8 cellular contexts compared by ENCODE assay signal in the genomic region with DNA sequence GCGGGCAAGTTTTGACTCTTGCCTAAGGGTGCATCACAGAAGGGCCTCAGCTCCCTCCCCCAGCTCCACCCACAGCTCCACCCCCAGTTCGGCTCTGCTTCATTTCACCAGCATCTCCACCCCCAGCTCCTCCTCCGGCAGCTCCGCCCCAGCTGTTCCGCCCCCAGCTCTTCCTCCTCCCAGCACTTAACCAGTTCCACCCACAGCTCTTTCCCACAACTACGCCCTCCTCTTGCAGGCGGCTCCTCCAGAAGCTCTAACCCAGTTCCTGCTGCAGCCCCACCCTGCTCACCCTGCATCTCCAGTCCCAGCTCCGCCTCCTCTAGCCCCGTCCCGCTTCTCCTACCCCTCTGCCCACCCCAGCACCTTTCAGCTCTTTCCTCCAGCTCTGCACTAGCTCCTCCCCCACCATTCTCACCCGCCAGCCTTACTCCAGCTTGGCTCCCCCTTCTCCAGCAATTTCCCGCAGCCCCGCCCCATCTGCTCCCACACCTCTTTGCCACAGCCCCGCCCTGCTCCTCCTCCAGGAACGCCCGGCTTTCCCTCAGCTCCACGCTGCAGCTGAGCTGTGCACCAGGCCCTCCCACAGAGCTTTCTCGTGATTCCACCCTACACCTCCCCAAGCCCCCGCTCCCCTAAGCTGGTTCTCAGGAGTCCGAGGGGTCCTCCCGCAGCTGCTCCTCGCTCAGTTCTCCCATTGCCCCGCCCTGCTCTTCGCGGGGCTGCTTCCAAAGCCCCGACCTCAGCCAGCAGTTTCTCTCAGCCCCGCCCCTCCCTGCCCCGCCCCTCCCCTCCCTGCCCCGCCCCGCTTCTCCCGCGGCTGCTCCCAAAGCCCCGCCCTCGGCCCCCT. TPM values are rescaled to one million over a fixed set of nuclear protein-coding genes. Genes with fewer than 3 reads are reported as not detected.
DNase-seq lines count a peak whose midpoint lies in the region; ATAC-seq, FAIRE-seq and TF ChIP-seq lines count a peak whose summit lies in the region.

No MANE protein-coding gene starts in this region.

- no peaks in the 10 kb centered on the region for H3K9me3 ChIP-seq in CD8-positive, alpha-beta memory T cell (ENCODE audit: low read length)
- H3K9me3 ChIP-seq in H1 (ENCODE audit: insufficient read depth in 2 of 2, low read depth in 1 of 2, low read length in 1 of 2), result no peaks in the 10 kb centered on the region

- peak overlapping the region; percentile 49 for H3K4me3 ChIP-seq in CD8-positive, alpha-beta memory T cell (ENCODE audit: low read length)
- H3K4me3 ChIP-seq in H1 (ENCODE audit: extremely low read depth in 1 of 4, insufficient read depth in 2 of 4, low read depth in 3 of 4, low read length in 4 of 4), result peak overlapping the region; percentile 56 to 71 (median 58)

- peak; percentile 40 for ATAC-seq in GM21360 (IDR thresholded peaks at IDR 0.05; ENCODE audit: unreplicated experiment)

- POLR2A ChIA-PET in CD8-positive, alpha-beta memory T cell (lab: Charles Lee), result interaction anchor here (0.7 to 2.8 kb wide), 8 partner anchors 15 to 1628 kb away, joined by 3 to 25 read pairs (median 5); a partner anchor contains a TSS
- POLR2A ChIA-PET in H1 (lab: Charles Lee; ENCODE audit: partially characterized antibody), result interaction anchor here (1.1 to 1.2 kb wide), 2 partner anchors 9 to 34 kb away, joined by 3 read pairs; a partner anchor contains a TSS

- H3K4me2 ChIP-seq in H1 (ENCODE audit: insufficient read depth in 1 of 2, low read depth in 2 of 2, low read length in 2 of 2), result peak overlapping the region; percentile 68 to 89

- no peak overlapping the region for H2AK5ac ChIP-seq in H1 (ENCODE audit: low read depth, low read length)

- no peak overlapping the region; the same call in 1 of the 2 replicates for H3K18ac ChIP-seq in H1 (ENCODE audit: extremely low read depth, low read length)

- no peaks in the 10 kb centered on the region for H3K36me3 ChIP-seq in CD8-positive, alpha-beta memory T cell (ENCODE audit: insufficient read depth, low read length)
- H3K36me3 ChIP-seq in H1 (ENCODE audit: control insufficient read depth in 2 of 4, insufficient read depth in 4 of 4, low read length in 3 of 4), result no peaks in the 10 kb centered on the region

- no peak overlapping the region for H3K9ac ChIP-seq in H1 (replicated peaks in 1 of 4; ENCODE audit: extremely low read depth in 1 of 4, low read depth in 3 of 4, low read length in 3 of 4)

- no peaks in the 10 kb centered on the region for H3K27me3 Mint-ChIP-seq in CD8-positive, alpha-beta memory T cell

- TF ChIP-seq CTCF in H1 (IDR thresholded peaks at IDR 0.05; ENCODE audit: control extremely low read depth in 1 of 3, insufficient read depth in 1 of 3, low read depth in 1 of 3, low read length in 3 of 3), result no peak

- no peak overlapping the region for H2AFZ ChIP-seq in H1 (ENCODE audit: low read length)

- H3K27me3 ChIP-seq in CD8-positive, alpha-beta memory T cell (ENCODE audit: insufficient read depth, low read length, poor library complexity, severe bottlenecking), result no peaks in the 10 kb centered on the region
- no peaks in the 10 kb centered on the region; a peak in 1 of 7 replicates for H3K27me3 ChIP-seq in H1 (replicated peaks in 1 of 4; ENCODE audit: control insufficient read depth in 3 of 4, extremely low read depth in 1 of 4, insufficient read depth in 3 of 4, low read length in 3 of 4)

- H3K27ac Mint-ChIP-seq in CD8-positive, alpha-beta memory T cell, result peak overlapping the region; percentile 79 to 96 (median 92)

- H3K23me2 ChIP-seq in H1 (ENCODE audit: low read depth, low read length), result peaks cover 9% of the 10 kb centered on the region; the same call in 1 of the 2 replicates

- no peak overlapping the region for H2BK12ac ChIP-seq in H1 (ENCODE audit: low read depth, low read length)

- no peak overlapping the region for H3K14ac ChIP-seq in H1 (ENCODE audit: insufficient read length)

- H2BK20ac ChIP-seq in H1 (ENCODE audit: low read length), result no peak overlapping the region

- H3K4ac ChIP-seq in H1 (replicated peaks; ENCODE audit: insufficient read length, low read depth, low read length), result no peak overlapping the region

- H3K27ac ChIP-seq in CD8-positive, alpha-beta memory T cell (ENCODE audit: low read depth, low read length), result peak overlapping the region; percentile 57
- no peak overlapping the region; the same call in 1 of the 2 replicates for H3K27ac ChIP-seq in H1 (ENCODE audit: low read depth, low read length)

- TF ChIP-seq EP300 in H1 (IDR thresholded peaks at IDR 0.05; ENCODE audit: borderline replicate concordance in 1 of 2, low read depth in 2 of 2, low read length in 2 of 2), result no peak

- peak; percentile 83 to 94 (median 83) for DNase-seq in CD8-positive, alpha-beta memory T cell
- DNase-seq in HT-29 (ENCODE audit: low spot score), result peak; percentile 94
- peak; percentile 73 to 89 for DNase-seq in NOMO-1 (lab: John Stamatoyannopoulos, UW; ENCODE audit: unreplicated experiment in 2 of 2)
- peak; percentile 25 to 55 (median 35) for DNase-seq in activated CD8-positive, alpha-beta memory T cell treated with anti-CD3 and anti-CD28 coated beads for 48 hours (ENCODE audit: low read depth in 2 of 3, low spot score in 2 of 3)
- DNase-seq in H1 (ENCODE audit: low read depth in 1 of 2, low spot score in 2 of 2), result peak; percentile 79 to 84
- peak; percentile 92 for DNase-seq in mesenteric fat pad (ENCODE audit: low spot score)
- DNase-seq in stimulated activated CD8-positive, alpha-beta memory T cell treated with anti-CD3 and anti-CD28 coated beads, Interleukin-15, amount 100 ng/mL, for 24 hours (ENCODE audit: low read depth), result peak; percentile 32

- no peak overlapping the region for H4K5ac ChIP-seq in H1 (ENCODE audit: insufficient read length, low read depth, low read length)

- H4K8ac ChIP-seq in H1 (ENCODE audit: extremely low read depth, insufficient read depth, low read length), result no peak overlapping the region

- peak overlapping the region; percentile 67 to 96 (median 90) for H3K4me3 Mint-ChIP-seq in CD8-positive, alpha-beta memory T cell

- no peak overlapping the region for H2BK120ac ChIP-seq in H1 (replicated peaks; ENCODE audit: low read depth, low read length)

- H3K9me3 Mint-ChIP-seq in CD8-positive, alpha-beta memory T cell, result no peaks in the 10 kb centered on the region

- H3K23ac ChIP-seq in H1 (ENCODE audit: insufficient read length), result no peak overlapping the region

- H3K4me1 ChIP-seq in CD8-positive, alpha-beta memory T cell (ENCODE audit: insufficient read depth, low read length), result peaks cover 6% of the 10 kb centered on the region
- peaks cover 0 to 5% (median 4%) of the 10 kb centered on the region in 4 experiments; a peak in 3 of 7 replicates for H3K4me1 ChIP-seq in H1 (replicated peaks in 1 of 4; ENCODE audit: control insufficient read depth in 3 of 4, insufficient read depth in 4 of 4, low read length in 3 of 4)

- H3K36me3 Mint-ChIP-seq in CD8-positive, alpha-beta memory T cell, result peaks cover 0 to 10% (median 0%) of the 10 kb centered on the region in 3 donors

- H3K56ac ChIP-seq in H1 (replicated peaks; ENCODE audit: insufficient read length, low read depth, low read length), result no peak overlapping the region

- no peak overlapping the region for H2BK5ac ChIP-seq in H1 (ENCODE audit: low read depth, low read length)

- no peaks in the 10 kb centered on the region for H4K20me1 ChIP-seq in H1 (replicated peaks in 1 of 2; ENCODE audit: control insufficient read depth in 1 of 2, insufficient read depth in 2 of 2, low read length in 2 of 2)

- H4K91ac ChIP-seq in H1 (replicated peaks; ENCODE audit: insufficient read length, low read length), result no peak overlapping the region

- H3K79me1 ChIP-seq in H1 (ENCODE audit: low read depth, low read length), result no peaks in the 10 kb centered on the region

- no peak for TF ChIP-seq POLR2A in H1 (IDR thresholded peaks at IDR 0.05; ENCODE audit: control extremely low read depth in 1 of 2, low read depth in 2 of 2, low read length in 2 of 2)

- 0% methylated on average over 1 of the region's 34 CpGs; no CpG with 5 or more reads in 1 of the 2 experiments for WGBS in H1 (ENCODE audit: extremely low coverage in 1 of 2, insufficient coverage in 1 of 2, insufficient read length in 1 of 2, insufficient replicate concordance in 2 of 2, low coverage in 1 of 2, low lambda C conversion rate in 2 of 2, missing lambda C conversion rate in 1 of 2), 2 experiments

- no peak for TF ChIP-seq RAD21 in H1 (IDR thresholded peaks at IDR 0.05 in 1 of 2, conservative IDR thresholded peaks at IDR 0.05 in 1 of 2; ENCODE audit: low read depth in 2 of 2, low read length in 2 of 2)

- H3K4me1 Mint-ChIP-seq in CD8-positive, alpha-beta memory T cell, result peaks cover 9 to 13% (median 12%) of the 10 kb centered on the region in 3 donors

- CTCF ChIA-PET in CD8-positive, alpha-beta memory T cell (lab: Charles Lee), result interaction anchor here (0.7 to 3.6 kb wide), 8 partner anchors 11 to 401 kb away, joined by 3 to 34 read pairs (median 5); a partner anchor contains a TSS
- CTCF ChIA-PET in H1 (lab: Charles Lee; ENCODE audit: partially characterized antibody), result interaction anchor here (1.0 to 1.9 kb wide), 7 partner anchors 9 to 35 kb away, joined by 3 to 11 read pairs (median 3); a partner anchor contains a TSS

- no peaks in the 10 kb centered on the region for H3K79me2 ChIP-seq in H1 (ENCODE audit: control insufficient read depth in 1 of 2, insufficient read depth in 2 of 2, low read length in 2 of 2)

- H2BK15ac ChIP-seq in H1 (ENCODE audit: low read length), result no peak overlapping the region

- peak; percentile 95 for FAIRE-seq in H1 (lab: Jason Lieb, UNC)

RNA-seq across cellular contexts. Expression of a gene that starts 1.3 kb away (rescaled TPM):
- total RNA-seq in CD8-positive, alpha-beta memory T cell, result 10 to 100 TPM; 33.4 to 35.3 TPM
- 19.9 TPM for polyA plus RNA-seq in CD8-positive, alpha-beta memory T cell
- 24.7 and 28.1 TPM in 2 replicates for total RNA-seq in HT-29 (2014; rRNA removed; shearing (Covaris generic))
- 7.2 and 7.6 TPM in 2 replicates for total RNA-seq in H1 (2021; fragmentation: NEBNext Ultra II Directional; extraction: Animal tissue kit (Norgen Biotek cat#: 25700))
- 3.3 and 5.4 TPM in 2 replicates for polyA plus RNA-seq in H1 (2011; rRNA removed)
- polyA plus RNA-seq in H1 (2011; cell fraction: cytosol; rRNA removed), result 5.1 TPM
- polyA plus RNA-seq in H1 (2011; cell fraction: nucleus; rRNA removed), result 5.3 TPM
- 6.4 to 8.1 TPM (median 7.5 TPM) in 4 replicates for polyA plus RNA-seq in H1 (2012, experiment 1 of 2)
- polyA plus RNA-seq in H1 (2012, experiment 2 of 2), result 7.9 TPM
- 3.1 TPM for polyA plus RNA-seq in H1 (2013, experiment 1 of 2)
- polyA plus RNA-seq in H1 (2013, experiment 2 of 2), result 3.1 TPM
- 4.7 and 12.0 TPM in 2 replicates for polyA minus RNA-seq in H1 (2011; rRNA and poly(A)+ RNA removed)
- 4.6 TPM for polyA minus RNA-seq in H1 (2011; cell fraction: cytosol; rRNA and poly(A)+ RNA removed)
- polyA minus RNA-seq in H1 (2011; cell fraction: nucleus; rRNA and poly(A)+ RNA removed), result 6.5 TPM
- total RNA-seq in mesenteric fat pad, result 19.8 TPM

RNA-seq across cellular contexts. Expression of a gene that starts 10.2 kb away (rescaled TPM):
- total RNA-seq in CD8-positive, alpha-beta memory T cell, result not detected
- not detected for polyA plus RNA-seq in CD8-positive, alpha-beta memory T cell
- not detected in 2 replicates for total RNA-seq in HT-29 (2014; rRNA removed; shearing (Covaris generic))
- total RNA-seq in H1 (2021; fragmentation: NEBNext Ultra II Directional; extraction: Animal tissue kit (Norgen Biotek cat#: 25700)), result not detected in 2 replicates
- not detected in 2 replicates for polyA plus RNA-seq in H1 (2011; rRNA removed)
- not detected for polyA plus RNA-seq in H1 (2011; cell fraction: cytosol; rRNA removed)
- polyA plus RNA-seq in H1 (2011; cell fraction: nucleus; rRNA removed), result not detected
- not detected in 4 replicates for polyA plus RNA-seq in H1 (2012, experiment 1 of 2)
- not detected for polyA plus RNA-seq in H1 (2012, experiment 2 of 2)
- polyA plus RNA-seq in H1 (2013, experiment 1 of 2), result not detected
- not detected for polyA plus RNA-seq in H1 (2013, experiment 2 of 2)
- polyA minus RNA-seq in H1 (2011; rRNA and poly(A)+ RNA removed), result not detected in 2 replicates
- polyA minus RNA-seq in H1 (2011; cell fraction: cytosol; rRNA and poly(A)+ RNA removed), result not detected
- polyA minus RNA-seq in H1 (2011; cell fraction: nucleus; rRNA and poly(A)+ RNA removed), result not detected
- not detected for total RNA-seq in mesenteric fat pad

RNA-seq across cellular contexts. Expression of a gene that starts 34.4 kb away (rescaled TPM):
- total RNA-seq in CD8-positive, alpha-beta memory T cell, result 10 to 100 TPM; 84.6 to 86.0 TPM
- polyA plus RNA-seq in CD8-positive, alpha-beta memory T cell, result 145 TPM
- 51.1 and 53.2 TPM in 2 replicates for total RNA-seq in HT-29 (2014; rRNA removed; shearing (Covaris generic))
- total RNA-seq in H1 (2021; fragmentation: NEBNext Ultra II Directional; extraction: Animal tissue kit (Norgen Biotek cat#: 25700)), result 18.0 and 19.9 TPM in 2 replicates
- polyA plus RNA-seq in H1 (2011; rRNA removed), result 17.9 and 20.7 TPM in 2 replicates
- 13.1 TPM for polyA plus RNA-seq in H1 (2011; cell fraction: cytosol; rRNA removed)
- 61.6 TPM for polyA plus RNA-seq in H1 (2011; cell fraction: nucleus; rRNA removed)
- polyA plus RNA-seq in H1 (2012, experiment 1 of 2), result 13.3 to 19.4 TPM (median 15.5 TPM) in 4 replicates
- polyA plus RNA-seq in H1 (2012, experiment 2 of 2), result 8.5 TPM
- polyA plus RNA-seq in H1 (2013, experiment 1 of 2), result 23.0 TPM
- polyA plus RNA-seq in H1 (2013, experiment 2 of 2), result 19.6 TPM
- polyA minus RNA-seq in H1 (2011; rRNA and poly(A)+ RNA removed), result 31.2 and 54.4 TPM in 2 replicates
- polyA minus RNA-seq in H1 (2011; cell fraction: cytosol; rRNA and poly(A)+ RNA removed), result 16.1 TPM
- 42.4 TPM for polyA minus RNA-seq in H1 (2011; cell fraction: nucleus; rRNA and poly(A)+ RNA removed)
- 63.8 TPM for total RNA-seq in mesenteric fat pad

RNA-seq across cellular contexts. Expression of a gene that starts 47.8 kb away (rescaled TPM):
- not detected for total RNA-seq in CD8-positive, alpha-beta memory T cell
- not detected for polyA plus RNA-seq in CD8-positive, alpha-beta memory T cell
- not detected in 2 replicates for total RNA-seq in HT-29 (2014; rRNA removed; shearing (Covaris generic))
- not detected in 2 replicates for total RNA-seq in H1 (2021; fragmentation: NEBNext Ultra II Directional; extraction: Animal tissue kit (Norgen Biotek cat#: 25700))
- 0.06 and 0.35 TPM in 2 replicates for polyA plus RNA-seq in H1 (2011; rRNA removed)
- polyA plus RNA-seq in H1 (2011; cell fraction: cytosol; rRNA removed), result not detected
- polyA plus RNA-seq in H1 (2011; cell fraction: nucleus; rRNA removed), result 0.20 TPM
- polyA plus RNA-seq in H1 (2012, experiment 1 of 2), result not detected in 4 replicates
- not detected for polyA plus RNA-seq in H1 (2012, experiment 2 of 2)
- 0.08 TPM for polyA plus RNA-seq in H1 (2013, experiment 1 of 2)
- not detected for polyA plus RNA-seq in H1 (2013, experiment 2 of 2)
- not detected in 2 replicates for polyA minus RNA-seq in H1 (2011; rRNA and poly(A)+ RNA removed)
- not detected for polyA minus RNA-seq in H1 (2011; cell fraction: cytosol; rRNA and poly(A)+ RNA removed)
- not detected for polyA minus RNA-seq in H1 (2011; cell fraction: nucleus; rRNA and poly(A)+ RNA removed)
- total RNA-seq in mesenteric fat pad, result not detected

RNA-seq across cellular contexts. Expression of a gene that starts 55.6 kb away (rescaled TPM):
- total RNA-seq in CD8-positive, alpha-beta memory T cell, result under 1 TPM; 0.29 to 0.57 TPM
- polyA plus RNA-seq in CD8-positive, alpha-beta memory T cell, result not detected
- total RNA-seq in HT-29 (2014; rRNA removed; shearing (Covaris generic)), result 0.70 TPM in 1 of 2 replicates, not detected in the other
- total RNA-seq in H1 (2021; fragmentation: NEBNext Ultra II Directional; extraction: Animal tissue kit (Norgen Biotek cat#: 25700)), result not detected in 2 replicates
- polyA plus RNA-seq in H1 (2011; rRNA removed), result 0.17 and 0.49 TPM in 2 replicates
- 0.06 TPM for polyA plus RNA-seq in H1 (2011; cell fraction: cytosol; rRNA removed)
- 0.54 TPM for polyA plus RNA-seq in H1 (2011; cell fraction: nucleus; rRNA removed)
- 0.33 to 0.41 TPM in 2 of 4 replicates, not detected in the others for polyA plus RNA-seq in H1 (2012, experiment 1 of 2)
- 0.16 TPM for polyA plus RNA-seq in H1 (2012, experiment 2 of 2)
- 0.26 TPM for polyA plus RNA-seq in H1 (2013, experiment 1 of 2)
- 0.39 TPM for polyA plus RNA-seq in H1 (2013, experiment 2 of 2)
- polyA minus RNA-seq in H1 (2011; rRNA and poly(A)+ RNA removed), result 0.22 TPM in 1 of 2 replicates, not detected in the other
- not detected for polyA minus RNA-seq in H1 (2011; cell fraction: cytosol; rRNA and poly(A)+ RNA removed)
- polyA minus RNA-seq in H1 (2011; cell fraction: nucleus; rRNA and poly(A)+ RNA removed), result not detected
- total RNA-seq in mesenteric fat pad, result not detected

Comparison
In these comparisons a context has a peak if more than half of its experiments do, and no peak if none do; other contexts are left out.
1. DNase-seq: peak in every context shown above with its lines; median percentile 94 in HT-29; 92 in mesenteric fat pad; 83 in CD8-positive, alpha-beta memory T cell; 82 in H1; 81 in NOMO-1; 35 in activated CD8-positive, alpha-beta memory T cell treated with anti-CD3 and anti-CD28 coated beads for 48 hours; 32 in stimulated activated CD8-positive, alpha-beta memory T cell treated with anti-CD3 and anti-CD28 coated beads, Interleukin-15, amount 100 ng/mL, for 24 hours.